ENCODE assay signal across 23 cellular contexts in genomic region chr1:118339431-118340146, GRCh38.
DNase-seq lines count a peak whose midpoint lies in the region; ATAC-seq, FAIRE-seq and TF ChIP-seq lines count a peak whose summit lies in the region.
"Had no signal": no experiment of that assay in that cellular context is flagged by ENCODE, and none has a peak within 500 bp of the region (broad histone marks: within the 10 kb centered on the region; RNA-seq: fewer than 3 reads in every experiment).

No MANE protein-coding gene starts in this region.

- TF ChIP-seq POLR2A in sigmoid colon (IDR thresholded peaks at IDR 0.05) (no peak), H54 (IDR thresholded peaks at IDR 0.05; ENCODE audit: low read depth, low read length) (no peak)

- no peak overlapping the region for H2AFZ ChIP-seq in keratinocyte (ENCODE audit: control insufficient read depth, low read length)

- intact Hi-C loops in sigmoid colon (cut with DNase I), result no loop called here

- H4K20me1 ChIP-seq in keratinocyte (ENCODE audit: control insufficient read depth, extremely low read depth, insufficient read depth, low read length), result no peaks in the 10 kb centered on the region

- H3K27ac ChIP-seq in keratinocyte (ENCODE audit: control insufficient read depth, insufficient read depth, low read length) (peak overlapping the region; percentile 38), sigmoid colon (no peak overlapping the region)
- H3K27ac ChIP-seq: cardiac muscle cell had no signal

- dilution Hi-C loops in keratinocyte (cut with MboI; ENCODE audit: extremely low pct_ligation_motif_present, low sequenced_read_pairs), result no loop called here

- TF ChIP-seq CTCF in bronchial epithelial cell (IDR thresholded peaks at IDR 0.05; ENCODE audit: insufficient read depth, low read length, severe bottlenecking) (no peak), keratinocyte (optimal IDR thresholded peaks at IDR 0.05 in 1 of 3, IDR thresholded peaks at IDR 0.05 in 1 of 3, conservative IDR thresholded peaks at IDR 0.05 in 1 of 3; ENCODE audit: extremely low read depth in 1 of 3, insufficient read depth in 2 of 3, low read length in 3 of 3) (no peak), sigmoid colon (IDR thresholded peaks at IDR 0.05) (no peak)

- FAIRE-seq in bronchial epithelial cell (lab: Jason Lieb, UNC) (no peak), keratinocyte (lab: Jason Lieb, UNC) (peak; percentile 78), H54 (lab: Jason Lieb, UNC) (no peak)
- FAIRE-seq: GM12892 had no signal

- H3K36me3 ChIP-seq in MG63, result no peaks in the 10 kb centered on the region
- H3K36me3 ChIP-seq in bronchial epithelial cell (ENCODE audit: control insufficient read depth, insufficient read depth, low read length), result no peaks in the 10 kb centered on the region
- no peaks in the 10 kb centered on the region for H3K36me3 ChIP-seq in keratinocyte (ENCODE audit: control insufficient read depth in 2 of 2, extremely low read depth in 1 of 2, insufficient read depth in 2 of 2, low read length in 2 of 2)
- no peaks in the 10 kb centered on the region for H3K36me3 ChIP-seq in sigmoid colon
- H3K36me3 ChIP-seq: BE2C, cardiac muscle cell had no signal

- H3K9ac ChIP-seq in keratinocyte (ENCODE audit: control insufficient read depth, extremely low read depth, insufficient read depth, low read length), result no peak overlapping the region

- H3K9me1 ChIP-seq in keratinocyte (ENCODE audit: control insufficient read depth, extremely low read depth, insufficient read depth, low read length), result no peaks in the 10 kb centered on the region

- no peak overlapping the region for H3K4me3 ChIP-seq in MG63
- H3K4me3 ChIP-seq in bronchial epithelial cell (ENCODE audit: low read depth, low read length), result no peak overlapping the region
- no peak overlapping the region for H3K4me3 ChIP-seq in keratinocyte (ENCODE audit: control insufficient read depth in 2 of 3, extremely low read depth in 1 of 3, insufficient read depth in 2 of 3, low read depth in 1 of 3, low read length in 3 of 3)
- H3K4me3 ChIP-seq in sigmoid colon, result no peak overlapping the region
- H3K4me3 ChIP-seq: cardiac muscle cell had no signal

- H3K27me3 ChIP-seq in MG63 (no peaks in the 10 kb centered on the region), bronchial epithelial cell (ENCODE audit: control insufficient read depth, insufficient read depth, low read length) (no peaks in the 10 kb centered on the region), keratinocyte (ENCODE audit: control insufficient read depth, extremely low read depth, insufficient read depth, low read length) (no peaks in the 10 kb centered on the region), sigmoid colon (no peaks in the 10 kb centered on the region)
- H3K27me3 ChIP-seq: BE2C, cardiac muscle cell had no signal

- TF ChIP-seq EP300 in sigmoid colon (IDR thresholded peaks at IDR 0.05), result no peak

- H3K4me1 ChIP-seq in keratinocyte (ENCODE audit: control insufficient read depth, extremely low read depth, insufficient read depth, low read length) (peaks cover 58% of the 10 kb centered on the region), sigmoid colon (no peaks in the 10 kb centered on the region)
- H3K4me1 ChIP-seq: BE2C had no signal

- 84 to 90% methylated on average over 4 of the region's 4 CpGs for WGBS in sigmoid colon, 2 donors

- ATAC-seq in HG03378 (IDR thresholded peaks at IDR 0.05; ENCODE audit: unreplicated experiment) (no peak), HG03442 (IDR thresholded peaks at IDR 0.05; ENCODE audit: unreplicated experiment) (no peak)
- ATAC-seq: activated T-cell treated with anti-CD3 and anti-CD28 coated beads, Interleukin-2, amount 50 U/mL, for 72 hours; Right ventricle myocardium inferior had no signal

- H3K79me2 ChIP-seq in keratinocyte (ENCODE audit: control insufficient read depth, insufficient read depth, low read length), result no peaks in the 10 kb centered on the region

- DNase-seq in D341Med (ENCODE audit: low spot score) (peak; percentile 17), MG63 (peak; percentile 70), bronchial epithelial cell (ENCODE audit: low read depth) (peak; percentile 92), keratinocyte (ENCODE audit: low read depth, low spot score) (peak; percentile 50), sigmoid colon (no peak), H54 (ENCODE audit: insufficient read length, low spot score) (no peak)
- DNase-seq: activated CD4-positive, alpha-beta T cell treated with anti-CD3 and anti-CD28 coated beads, Interleukin-2, amount 10 ng/mL, durations not matched to agents 7 days and 5 days; activated naive CD4-positive, alpha-beta T cell treated with anti-CD3 and anti-CD28 coated beads for 36 hours; activated T-cell treated with anti-CD3 and anti-CD28 coated beads, Interleukin-2, amount 50 U/mL, for 72 hours; amygdala; BE2C; cortex of kidney; DMS53; HCEC 1CT; kidney glomerular epithelial cell; NCI-H146; NCI-H524; substantia nigra had no signal

- H3K4me2 ChIP-seq in keratinocyte (ENCODE audit: control insufficient read depth, extremely low read depth, insufficient read depth, low read depth, low read length), result peak overlapping the region; percentile 55

- H3K9me3 ChIP-seq in MG63 (no peaks in the 10 kb centered on the region), keratinocyte (ENCODE audit: control insufficient read depth, low read depth, low read length) (no peaks in the 10 kb centered on the region), sigmoid colon (no peaks in the 10 kb centered on the region)
- H3K9me3 ChIP-seq: BE2C had no signal

Comparison
In these comparisons a context has a peak if more than half of its experiments do, and no peak if none do; other contexts are left out.
1. DNase-seq: peak in D341Med (single experiment), MG63 (single experiment), bronchial epithelial cell (single experiment) and keratinocyte (single experiment); none in sigmoid colon (single experiment) and H54 (single experiment).